Comparison of ENCODE assay signal across 12 cellular contexts in the genomic region with DNA sequence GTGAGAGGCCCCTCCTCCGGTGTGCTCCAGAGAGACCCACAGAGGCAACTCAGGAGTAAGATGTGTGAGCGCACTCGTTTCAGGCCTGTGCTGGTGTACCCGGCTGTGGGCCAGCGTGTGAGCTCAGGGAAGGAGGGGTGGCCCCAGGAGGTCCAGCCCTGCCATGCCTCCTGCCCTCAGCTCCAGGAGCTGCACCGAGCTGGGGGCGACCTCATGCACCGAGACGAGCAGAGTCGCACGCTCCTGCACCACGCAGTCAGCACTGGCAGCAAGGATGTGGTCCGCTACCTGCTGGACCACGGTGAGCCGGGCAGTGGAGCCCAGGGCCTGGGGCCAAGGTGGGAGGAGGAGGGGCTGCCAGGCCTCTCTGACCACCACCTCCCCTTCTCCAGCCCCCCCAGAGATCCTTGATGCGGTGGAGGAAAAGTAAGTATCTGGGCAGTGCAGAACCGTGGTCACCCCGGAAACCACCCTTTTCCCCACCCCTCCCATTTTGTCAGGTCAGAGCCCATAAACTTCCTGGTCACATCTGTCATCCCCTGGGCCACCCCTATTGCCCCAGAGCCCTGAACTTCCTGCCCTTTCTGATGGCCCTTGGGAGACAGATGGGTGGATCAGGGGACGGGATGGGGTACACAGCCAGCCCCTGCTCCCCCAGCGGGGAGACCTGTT. TPM values are rescaled to one million over a fixed set of nuclear protein-coding genes. Genes with fewer than 3 reads are reported as not detected.
A peak's percentile ranks its signal among the peaks of the same experiment; 100 is the strongest.
DNase-seq lines count a peak whose midpoint lies in the region; ATAC-seq, FAIRE-seq and TF ChIP-seq lines count a peak whose summit lies in the region.
"Had no signal": no experiment of that assay in that cellular context is flagged by ENCODE, and none has a peak within 500 bp of the region (broad histone marks: within the 10 kb centered on the region; RNA-seq: fewer than 3 reads in every experiment).

No MANE protein-coding gene starts in this region.

- peaks cover 13% of the 10 kb centered on the region for H3K4me1 ChIP-seq in HUES48 (ENCODE audit: control insufficient read depth, insufficient read depth, low read length)
- peaks cover 0 to 9% of the 10 kb centered on the region in 2 donors for H3K4me1 ChIP-seq in uterus
- H3K4me1 ChIP-seq in kidney (ENCODE audit: control insufficient read depth in 1 of 2, insufficient read depth in 1 of 2, low read depth in 1 of 2, low read length in 2 of 2): peaks cover 4 to 8% of the 10 kb centered on the region in 2 donors

- peaks cover 15% of the 10 kb centered on the region for H3K27me3 ChIP-seq in CD4-positive, alpha-beta T cell (ENCODE audit: control insufficient read depth, insufficient read depth, low read length)
- H3K27me3 ChIP-seq in HUES48 (ENCODE audit: control insufficient read depth, insufficient read depth, low read length): no peaks in the 10 kb centered on the region
- peaks cover 0 to 4% (median 0%) of the 10 kb centered on the region in 45 donors for H3K27me3 ChIP-seq in dorsolateral prefrontal cortex
- no peaks in the 10 kb centered on the region for H3K27me3 ChIP-seq in uterus

- no peaks in the 10 kb centered on the region for H3K9me3 ChIP-seq in CD4-positive, alpha-beta T cell (ENCODE audit: control insufficient read depth, low read length)
- H3K9me3 ChIP-seq in HUES48 (ENCODE audit: control insufficient read depth, insufficient read depth, low read length) (no peaks in the 10 kb centered on the region), uterus (no peaks in the 10 kb centered on the region), kidney (ENCODE audit: control insufficient read depth in 1 of 2, low read length in 2 of 2) (no peaks in the 10 kb centered on the region)
- H3K9me3 ChIP-seq: tibial artery had no signal

- H3K4me3 ChIP-seq in HUES48 (ENCODE audit: low read depth, low read length): no peak overlapping the region; the same call in 1 of the 2 replicates
- H3K4me3 ChIP-seq in dorsolateral prefrontal cortex: no peak overlapping the region
- no peak overlapping the region for H3K4me3 ChIP-seq in uterus
- no peak overlapping the region for H3K4me3 ChIP-seq in kidney (ENCODE audit: low read length in 2 of 2)
- H3K4me3 ChIP-seq: tibial artery had no signal

- H3K9ac ChIP-seq in HUES48 (ENCODE audit: low read depth, low read length) (no peak overlapping the region), kidney (ENCODE audit: low read length in 2 of 2) (no peak overlapping the region)

- peaks cover 32% of the 10 kb centered on the region for H3K36me3 Mint-ChIP-seq in CD4-positive, alpha-beta T cell (ENCODE audit: low read depth)
- H3K36me3 Mint-ChIP-seq in neural crest cell (ENCODE audit: low read depth): peaks cover 2% of the 10 kb centered on the region

- H3K9me3 Mint-ChIP-seq in CD4-positive, alpha-beta T cell: no peaks in the 10 kb centered on the region
- no peaks in the 10 kb centered on the region for H3K9me3 Mint-ChIP-seq in neural crest cell

- intact Hi-C loops in CD4-positive, alpha-beta T cell (cut with DNase I, micrococcal nuclease): no loop called here
- intact Hi-C loops in dorsolateral prefrontal cortex (cut with DNase I): loop anchor here in 1 of 2 donors (10.0 kb wide), 1 partner anchor 386 kb away; no protein-coding TSS in a partner anchor
- intact Hi-C loops in uterus (cut with DNase I; ENCODE audit: low total_unique reads): no loop called here
- intact Hi-C loops in kidney (cut with DNase I): no loop called here

- no peak for FAIRE-seq in kidney (lab: Jason Lieb, UNC)

- no peak for TF ChIP-seq POLR2A in uterus (IDR thresholded peaks at IDR 0.05)

- no peak for TF ChIP-seq CTCF in CD4-positive, alpha-beta T cell (IDR thresholded peaks at IDR 0.05)
- no peak for TF ChIP-seq CTCF in dorsolateral prefrontal cortex (IDR thresholded peaks at IDR 0.05 in 54 of 56, conservative IDR thresholded peaks at IDR 0.05 in 2 of 56; ENCODE audit: low read depth in 1 of 56, partially characterized antibody in 56 of 56)
- TF ChIP-seq CTCF in neural crest cell (conservative IDR thresholded peaks at IDR 0.05): no peak
- TF ChIP-seq CTCF in uterus (IDR thresholded peaks at IDR 0.05): no peak
- TF ChIP-seq CTCF in kidney (IDR thresholded peaks at IDR 0.05; ENCODE audit: borderline replicate concordance, extremely low read depth, insufficient read depth): no peak

- CTCF ChIA-PET in CD4-positive, alpha-beta T cell (lab: Charles Lee): interaction anchor here (2.4 kb wide), 1 partner anchor 27 kb away, joined by 8 read pairs; no protein-coding TSS in a partner anchor

- H3K36me3 ChIP-seq in HUES48 (ENCODE audit: control insufficient read depth, insufficient read depth, low read length) (peaks cover 46% of the 10 kb centered on the region), uterus (no peaks in the 10 kb centered on the region), kidney (ENCODE audit: control insufficient read depth in 1 of 2, insufficient read depth in 2 of 2, low read length in 2 of 2) (peaks cover 6 to 11% of the 10 kb centered on the region in 2 donors)

- ATAC-seq in CD4-positive, alpha-beta T cell (ENCODE audit: poor library complexity): no peak

- peaks cover 9% of the 10 kb centered on the region for H3K27me3 Mint-ChIP-seq in CD4-positive, alpha-beta T cell
- H3K27me3 Mint-ChIP-seq in neural crest cell (ENCODE audit: low read depth): peaks cover 6% of the 10 kb centered on the region

- peak overlapping the region; percentile 41 for H3K27ac ChIP-seq in CD4-positive, alpha-beta T cell (ENCODE audit: low read depth, low read length)
- H3K27ac ChIP-seq in HUES48 (ENCODE audit: low read depth, low read length): peak overlapping the region; percentile 70
- H3K27ac ChIP-seq in dorsolateral prefrontal cortex: peak overlapping the region in 44 of 59 donors; percentile 0 to 90 (median 66)
- H3K27ac ChIP-seq in uterus: peak overlapping the region in 1 of 2 donors; percentile 98
- H3K27ac ChIP-seq in kidney (ENCODE audit: low read depth in 2 of 2, low read length in 2 of 2): no peak overlapping the region

- H3K4me3 Mint-ChIP-seq in CD4-positive, alpha-beta T cell: peak overlapping the region; percentile 77
- H3K4me3 Mint-ChIP-seq in neural crest cell: peak overlapping the region; percentile 92

- H3K27ac Mint-ChIP-seq in CD4-positive, alpha-beta T cell: peak overlapping the region; percentile 47
- H3K27ac Mint-ChIP-seq in neural crest cell (ENCODE audit: unreplicated experiment): peak overlapping the region; percentile 92

- no peak for DNase-seq in CD4-positive, alpha-beta T cell
- no peak for DNase-seq in dorsolateral prefrontal cortex
- DNase-seq in neural crest cell (ENCODE audit: low read depth, low spot score): no peak
- DNase-seq in uterus: no peak
- DNase-seq in kidney: no peak
- DNase-seq in kidney glomerular epithelial cell (lab: John Stamatoyannopoulos, UW): no peak
- DNase-seq in NAMALWA (ENCODE audit: low spot score): no peak
- DNase-seq: NCI-H1694 treated with DMSO at 0.1 percent for 48 hours, T-helper 9 cell, tibial artery had no signal

- POLR2A ChIA-PET in CD4-positive, alpha-beta T cell (lab: Charles Lee): interaction anchor here (0.9 to 2.8 kb wide), 3 partner anchors 19 to 30 kb away, joined by 4 to 10 read pairs (median 5); no protein-coding TSS in a partner anchor

- H3K4me1 Mint-ChIP-seq in CD4-positive, alpha-beta T cell (ENCODE audit: low read depth): peaks cover 4% of the 10 kb centered on the region
- peaks cover 20% of the 10 kb centered on the region for H3K4me1 Mint-ChIP-seq in neural crest cell

RNA-seq across cellular contexts. Expression of gene MDK, which starts 2.5 kb away (rescaled TPM):
- total RNA-seq in CD4-positive, alpha-beta T cell: 1 to 10 TPM; 5.5 to 6.5 TPM
- total RNA-seq in dorsolateral prefrontal cortex: 10 to 100 TPM in 95 of 120 experiments, 1 to 10 TPM in 25; 4.6 to 45.3 (median 12.9) TPM
- 781 and 821 TPM in 2 replicates for total RNA-seq in neural crest cell
- total RNA-seq in uterus: 100 to 1,000 TPM in 2 of 4 donors, 10 to 100 TPM in 2; 61.7 to 305 (median 103) TPM
- 38.3 TPM for total RNA-seq in kidney
- polyA plus RNA-seq in kidney (ENCODE audit: insufficient read depth, low read depth, low replicate concordance): 26.3 TPM

RNA-seq across cellular contexts. Expression of gene CHRM4, which starts 12.6 kb away (rescaled TPM):
- total RNA-seq in CD4-positive, alpha-beta T cell: 1 to 10 TPM; 3.2 to 3.7 TPM
- total RNA-seq in dorsolateral prefrontal cortex: 10 to 100 TPM in 56 of 120 experiments, 1 to 10 TPM in 64; 2.7 to 25.0 (median 9.7) TPM
- total RNA-seq in neural crest cell: 0.37 and 0.39 TPM in 2 replicates
- total RNA-seq in uterus: under 1 TPM in 2 of 4 donors, not detected in 2; 0.14 to 0.67 TPM
- total RNA-seq in kidney: 0.16 TPM
- not detected for polyA plus RNA-seq in kidney (ENCODE audit: insufficient read depth, low read depth, low replicate concordance)
- total RNA-seq: posterior vena cava had no signal

RNA-seq across cellular contexts. Expression of gene DGKZ, which starts 31.7 kb away (rescaled TPM):
- total RNA-seq in CD4-positive, alpha-beta T cell: 100 to 1,000 TPM; 159 to 166 TPM
- total RNA-seq in dorsolateral prefrontal cortex (100 to 1,000 TPM; 142 to 475 (median 319) TPM), neural crest cell (54.4 and 60.1 TPM in 2 replicates), uterus (10 to 100 TPM; 13.5 to 55.3 (median 42.8) TPM), kidney (50.6 TPM)
- 48.5 TPM for polyA plus RNA-seq in kidney (ENCODE audit: insufficient read depth, low read depth, low replicate concordance)

Comparison
In these comparisons a context has a peak if more than half of its experiments do, and no peak if none do; other contexts are left out.
1. H3K27ac ChIP-seq: peak in CD4-positive, alpha-beta T cell (single experiment), HUES48 (single experiment) and dorsolateral prefrontal cortex (44 of 59); none in kidney (0 of 2).